ENCODE assay signal across 1 cellular context in genomic region chr14:102323102-102323501, GRCh38.
TF ChIP-seq lines count a peak whose summit lies in the region.

No MANE protein-coding gene starts in this region.

TF ChIP-seq in IMR-90, 13 proteins besides CTCF, POLR2A, EP300 and RAD21 (continued from another document):
- peak; percentile 83 for TF ChIP-seq CEBPB (IDR thresholded peaks at IDR 0.05; ENCODE audit: low read depth, low read length)
